21 cellular contexts compared by ENCODE assay signal in the genomic region with DNA sequence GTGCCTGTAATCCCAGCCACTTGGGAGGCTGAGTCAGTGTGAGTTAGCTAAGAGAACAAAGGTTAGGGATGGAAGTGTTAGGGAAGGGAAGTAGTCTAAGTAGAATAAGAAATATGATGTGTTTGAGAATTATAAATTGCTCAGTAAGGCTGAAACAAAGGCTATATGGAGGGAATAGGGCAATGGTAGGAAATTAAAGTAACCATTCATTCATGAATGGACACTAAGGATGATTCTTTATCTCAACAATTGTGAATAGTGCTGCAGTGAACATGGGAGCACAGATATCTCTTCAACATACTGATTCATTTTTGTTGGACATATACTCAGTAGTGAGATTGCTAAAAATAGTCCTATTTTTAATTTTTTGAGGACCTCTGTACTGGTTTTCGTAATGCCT. TPM values are rescaled to one million over a fixed set of nuclear protein-coding genes. Genes with fewer than 3 reads are reported as not detected.
A peak's percentile ranks its signal among the peaks of the same experiment; 100 is the strongest.
DNase-seq lines count a peak whose midpoint lies in the region; ATAC-seq, FAIRE-seq and TF ChIP-seq lines count a peak whose summit lies in the region.
"Had no signal": no experiment of that assay in that cellular context is flagged by ENCODE, and none has a peak within 500 bp of the region (broad histone marks: within the 10 kb centered on the region; RNA-seq: fewer than 3 reads in every experiment).

No MANE protein-coding gene starts in this region.

- H3K27ac ChIP-seq in HepG2 (ENCODE audit: extremely low read length, insufficient read depth, low read length) (no peak overlapping the region), right lobe of liver (no peak overlapping the region), PC-9 (no peak overlapping the region)
- H3K27ac ChIP-seq: 22Rv1, BLaER1, C4-2B, GM23248 had no signal

- H3K79me2 ChIP-seq in HepG2 (ENCODE audit: insufficient read depth, low read length) (no peaks in the 10 kb centered on the region), PC-9 (ENCODE audit: low read depth) (no peaks in the 10 kb centered on the region)

- no peak for TF ChIP-seq RAD21 in HepG2 (CRISPR knock-in tag; IDR thresholded peaks at IDR 0.05)

- no peak overlapping the region for H3K9ac ChIP-seq in HepG2 (ENCODE audit: insufficient read depth, low read depth, low read length)
- H3K9ac ChIP-seq: BLaER1, GM23248 had no signal

- H3K4me2 ChIP-seq in HepG2 (ENCODE audit: low read depth, low read length) (no peak overlapping the region), PC-9 (no peak overlapping the region)
- H3K4me2 ChIP-seq: BLaER1 had no signal

- TF ChIP-seq POLR2A in HepG2 (IDR thresholded peaks at IDR 0.05; ENCODE audit: insufficient read depth in 1 of 2, low read depth in 2 of 2, low read length in 2 of 2) = no peak
- no peak for TF ChIP-seq POLR2A in right lobe of liver (IDR thresholded peaks at IDR 0.05)

- H3K4me3 ChIP-seq in HepG2 (replicated peaks in 1 of 3; ENCODE audit: insufficient read depth in 1 of 3, low read depth in 2 of 3, low read length in 3 of 3) = no peak overlapping the region
- no peak overlapping the region for H3K4me3 ChIP-seq in right lobe of liver
- no peak overlapping the region for H3K4me3 ChIP-seq in PC-9
- H3K4me3 ChIP-seq: BLaER1, GM23248 had no signal

- no peak for TF ChIP-seq CTCF in HepG2 (CRISPR knock-in tag; IDR thresholded peaks at IDR 0.05)
- TF ChIP-seq CTCF in right lobe of liver (IDR thresholded peaks at IDR 0.05) = no peak
- TF ChIP-seq CTCF in PC-9 (conservative IDR thresholded peaks at IDR 0.05) = no peak

- POLR2A ChIA-PET in HepG2 (lab: Yijun Ruan, JAX) (no interaction called here), PC-9 (lab: Charles Lee; ENCODE audit: unreplicated experiment) (no interaction called here)

- H2AFZ ChIP-seq in HepG2 (ENCODE audit: low read length) (no peak overlapping the region), PC-9 (peak overlapping the region; percentile 16; the same call in 1 of the 2 replicates)
- H2AFZ ChIP-seq: GM23248 had no signal

- no peaks in the 10 kb centered on the region for H3K9me2 ChIP-seq in PC-9 (ENCODE audit: insufficient read depth)

- H3K9me3 ChIP-seq in HepG2 (ENCODE audit: low read length) (no peaks in the 10 kb centered on the region), right lobe of liver (no peaks in the 10 kb centered on the region), PC-9 (ENCODE audit: insufficient read depth, low read depth) (no peaks in the 10 kb centered on the region)

- H3K36me3 ChIP-seq in HepG2 (replicated peaks in 1 of 2; ENCODE audit: control insufficient read depth in 1 of 2, insufficient read depth in 2 of 2, low read length in 2 of 2) (no peaks in the 10 kb centered on the region), right lobe of liver (no peaks in the 10 kb centered on the region), PC-9 (ENCODE audit: low read depth) (no peaks in the 10 kb centered on the region)
- H3K36me3 ChIP-seq: BLaER1 had no signal

- DNase-seq in HepG2 (ENCODE audit: low spot score) = no peak
- DNase-seq in right lobe of liver = no peak
- no peak for DNase-seq in PC-9
- DNase-seq in foreskin melanocyte = peak; percentile 87
- no peak for DNase-seq in stimulated activated CD4-positive, alpha-beta T cell treated with anti-CD3 and anti-CD28 coated beads, Interleukin-4, amount 100 ng/mL, for 1 hour
- DNase-seq: Calu3; CD4-positive, alpha-beta T cell; CD8-positive, alpha-beta memory T cell; COR-L47; DMS53; DMS79 treated with DMSO at 0.1 percent for 48 hours; GF-D8; GM23248; H9 had no signal

- FAIRE-seq in HepG2 (lab: Jason Lieb, UNC) = no peak
- FAIRE-seq: A204.1, GM12891 had no signal

- H3K27me3 ChIP-seq in HepG2 (ENCODE audit: control insufficient read depth in 1 of 2, insufficient read depth in 2 of 2, low read length in 2 of 2) = no peaks in the 10 kb centered on the region; a peak in 1 of 5 replicates
- no peaks in the 10 kb centered on the region for H3K27me3 ChIP-seq in right lobe of liver
- no peaks in the 10 kb centered on the region for H3K27me3 ChIP-seq in PC-9 (ENCODE audit: insufficient read depth, low read depth)
- H3K27me3 ChIP-seq: BLaER1 had no signal

- intact Hi-C loops in HepG2 (cut with micrococcal nuclease; ENCODE audit: unreplicated experiment) = no loop called here
- intact Hi-C loops in right lobe of liver (cut with DNase I) = no loop called here
- intact Hi-C loops in PC-9 (cut with micrococcal nuclease; ENCODE audit: unreplicated experiment) = no loop called here

- BruUV-seq in HepG2 (replicated peaks; lab: Mats Ljungman, UMichigan) (no TSS peak), PC-9 (replicated peaks; lab: Mats Ljungman, UMichigan) (no TSS peak)

- peaks cover 20% of the 10 kb centered on the region for H3K4me1 ChIP-seq in HepG2 (ENCODE audit: insufficient read depth, low read length)
- no peaks in the 10 kb centered on the region for H3K4me1 ChIP-seq in right lobe of liver
- 0 out of 2 replicates have a peak, but pooled peaks cover 4% of the 10 kb centered on the region for H3K4me1 ChIP-seq in PC-9 (replicated peaks; ENCODE audit: insufficient read depth)

- in situ Hi-C loops in HepG2 (cut with HindIII; ENCODE audit: extremely low pct_ligation_motif_present, low pct_unique_long_range_greater_than_20kb) = no loop called here

- peaks cover 6% of the 10 kb centered on the region for H3F3A ChIP-seq in PC-9 (ENCODE audit: insufficient read depth, low read depth)

- CTCF ChIA-PET in HepG2 (lab: Yijun Ruan, JAX; ENCODE audit: low intra/inter-chr PET ratio, low total read pairs) = no interaction called here
- CTCF ChIA-PET in PC-9 (lab: Charles Lee) = no interaction called here

- ATAC-seq in HepG2 (no peak), right lobe of liver (no peak), SK-N-SH treated with all-trans-retinoic acid at 6 μM for 48 hours (no peak)
- ATAC-seq: HCT116 had no signal

- 65% methylated on average over 1 of the region's 1 CpG for WGBS in HepG2 (ENCODE audit: low lambda C conversion rate)
- 57% methylated on average over 1 of the region's 1 CpG for WGBS in right lobe of liver (ENCODE audit: insufficient coverage, low coverage, low lambda C conversion rate, missing lambda C conversion rate)

- H4K20me1 ChIP-seq in HepG2 (ENCODE audit: insufficient read depth, low read length) (no peaks in the 10 kb centered on the region), PC-9 (ENCODE audit: insufficient read depth) (no peaks in the 10 kb centered on the region)
- H4K20me1 ChIP-seq: BLaER1 had no signal

- TF ChIP-seq EP300 in HepG2 (IDR thresholded peaks at IDR 0.05; ENCODE audit: low read depth in 2 of 2, low read length in 2 of 2) = no peak
- TF ChIP-seq EP300 in HepG2 (CRISPR knock-in tag; IDR thresholded peaks at IDR 0.05; ENCODE audit: borderline replicate concordance) = no peak

TF ChIP-seq in HepG2, 621 proteins besides CTCF, POLR2A, EP300 and RAD21 (continues in another document):
- no peak for TF ChIP-seq ZBTB43 (CRISPR knock-in tag; conservative IDR thresholded peaks at IDR 0.05)
- TF ChIP-seq ZNF460 (CRISPR knock-in tag; IDR thresholded peaks at IDR 0.05; ENCODE audit: borderline replicate concordance) = peak; percentile 49; the same call in 1 of the 2 replicates

TF ChIP-seq in SK-N-SH treated with all-trans-retinoic acid at 6 μM for 48 hours, 23 proteins besides CTCF, POLR2A, EP300 and RAD21 (continues in another document):
- no peak for TF ChIP-seq TOX (CRISPR knock-in tag; IDR thresholded peaks at IDR 0.05; ENCODE audit: borderline replicate concordance)
- no peak for TF ChIP-seq PPARA (CRISPR knock-in tag; IDR thresholded peaks at IDR 0.05; ENCODE audit: borderline replicate concordance)
- no peak for TF ChIP-seq ZNF565 (CRISPR knock-in tag; conservative IDR thresholded peaks at IDR 0.05; ENCODE audit: low read depth)
- no peak for TF ChIP-seq ZNF70 (CRISPR knock-in tag; IDR thresholded peaks at IDR 0.05)
- TF ChIP-seq, protein P1, sequence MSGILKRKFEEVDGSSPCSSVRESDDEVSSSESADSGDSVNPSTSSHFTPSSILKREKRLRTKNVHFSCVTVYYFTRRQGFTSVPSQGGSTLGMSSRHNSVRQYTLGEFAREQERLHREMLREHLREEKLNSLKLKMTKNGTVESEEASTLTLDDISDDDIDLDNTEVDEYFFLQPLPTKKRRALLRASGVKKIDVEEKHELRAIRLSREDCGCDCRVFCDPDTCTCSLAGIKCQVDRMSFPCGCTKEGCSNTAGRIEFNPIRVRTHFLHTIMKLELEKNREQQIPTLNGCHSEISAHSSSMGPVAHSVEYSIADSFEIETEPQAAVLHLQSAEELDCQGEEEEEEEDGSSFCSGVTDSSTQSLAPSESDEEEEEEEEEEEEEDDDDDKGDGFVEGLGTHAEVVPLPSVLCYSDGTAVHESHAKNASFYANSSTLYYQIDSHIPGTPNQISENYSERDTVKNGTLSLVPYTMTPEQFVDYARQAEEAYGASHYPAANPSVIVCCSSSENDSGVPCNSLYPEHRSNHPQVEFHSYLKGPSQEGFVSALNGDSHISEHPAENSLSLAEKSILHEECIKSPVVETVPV (CRISPR knock-in tag; IDR thresholded peaks at IDR 0.05) = no peak
- TF ChIP-seq RARB (CRISPR knock-in tag; IDR thresholded peaks at IDR 0.05) = no peak

RNA-seq across cellular contexts. Expression of gene RCBTB2, which starts 4.0 kb away (rescaled TPM):
- total RNA-seq in HepG2 (2016; rRNA removed; fragmentation: Illumina TruSeq; extraction: Trizol) (1.9 and 3.0 TPM in 2 replicates), right lobe of liver (1 to 10 TPM; 2.6 to 7.5 (median 4.8) TPM), PC-9 (2021) (1.7 and 2.6 TPM in 2 replicates)
- 0.26 and 0.40 TPM in 2 replicates for total RNA-seq in HepG2 (2016; cell fraction: cytosol; rRNA removed; fragmentation: Illumina TruSeq; extraction: Trizol; ENCODE audit: low read depth)
- 2.2 and 2.8 TPM in 2 replicates for total RNA-seq in HepG2 (2016; cell fraction: insoluble cytoplasmic fraction; rRNA removed; fragmentation: Illumina TruSeq; extraction: Trizol)
- 0.86 and 1.1 TPM in 2 replicates for total RNA-seq in HepG2 (2016; cell fraction: membrane; rRNA removed; fragmentation: Illumina TruSeq; extraction: Trizol)
- 2.0 and 4.1 TPM in 2 replicates for total RNA-seq in HepG2 (2016; cell fraction: nucleus; rRNA removed; fragmentation: Illumina TruSeq; extraction: Trizol)
- 1.8 and 2.7 TPM in 2 replicates for polyA plus RNA-seq in HepG2 (2011; rRNA removed)
- polyA plus RNA-seq in HepG2 (2011; cell fraction: cytosol; rRNA removed) = 1.3 and 1.6 TPM in 2 replicates
- polyA plus RNA-seq in HepG2 (2011; cell fraction: nucleus; rRNA removed) = 1.8 and 2.5 TPM in 2 replicates
- 1.2 and 1.6 TPM in 2 replicates for polyA plus RNA-seq in HepG2 (2012)
- polyA plus RNA-seq in HepG2 (2016; cell fraction: cytosol; fragmentation: Illumina TruSeq; extraction: Trizol; ENCODE audit: low read depth) = 0.16 and 0.17 TPM in 2 replicates
- polyA plus RNA-seq in HepG2 (2016; cell fraction: insoluble cytoplasmic fraction; fragmentation: Illumina TruSeq; extraction: Trizol; ENCODE audit: low read depth) = 2.0 and 2.2 TPM in 2 replicates
- polyA plus RNA-seq in HepG2 (2016; cell fraction: membrane; fragmentation: Illumina TruSeq; extraction: Trizol; ENCODE audit: low read depth) = 0.30 and 0.35 TPM in 2 replicates
- polyA plus RNA-seq in HepG2 (2016; cell fraction: nucleus; fragmentation: Illumina TruSeq; extraction: Trizol; ENCODE audit: insufficient read depth, low read depth) = 3.2 and 3.5 TPM in 2 replicates
- 3.5 and 3.8 TPM in 2 replicates for polyA minus RNA-seq in HepG2 (2011; rRNA and poly(A)+ RNA removed; ENCODE audit: low replicate concordance)
- polyA minus RNA-seq in HepG2 (2011; cell fraction: cytosol; rRNA and poly(A)+ RNA removed) = 1.2 and 1.4 TPM in 2 replicates
- 3.1 and 4.5 TPM in 2 replicates for polyA minus RNA-seq in HepG2 (2011; cell fraction: nucleus; rRNA and poly(A)+ RNA removed)
